13 cellular contexts compared by ENCODE assay signal in genomic region chr9:137192448-137192780, GRCh38.
"Had no signal": no experiment of that assay in that cellular context is flagged by ENCODE, and none has a peak within 500 bp of the region (broad histone marks: within the 10 kb centered on the region; RNA-seq: fewer than 3 reads in every experiment).

No MANE protein-coding gene starts in this region.

- H3K27ac ChIP-seq: brain microvascular endothelial cell, suprapubic skin had no signal

- DNase-seq: activated CD4-positive, alpha-beta T cell treated with anti-CD3 and anti-CD28 coated beads for 36 hours; activated CD4-positive, alpha-beta T cell treated with anti-CD3 and anti-CD28 coated beads, Interleukin-2, amount 50 U/mL, for 48 hours; activated gamma-delta T cell; activated naive CD8-positive, alpha-beta T cell treated with anti-CD3 and anti-CD28 coated beads, Interleukin-2, amount 10 ng/mL, durations not matched to agents 7 days and 5 days; brain microvascular endothelial cell; cortex of kidney; effector CD4-positive, alpha-beta T cell; left ventricle myocardium superior; right cardiac atrium; stimulated activated naive CD8-positive, alpha-beta T cell treated with anti-CD3 and anti-CD28 coated beads, Interleukin-15, Interleukin-2, amounts not matched to agents 100 U/mL and 50 U/mL, for 24 hours had no signal

- H3K4me3 ChIP-seq: skin epidermis, suprapubic skin, upper lobe of left lung had no signal

- H3K9me3 ChIP-seq: suprapubic skin, upper lobe of left lung had no signal

- H3K27me3 ChIP-seq: brain microvascular endothelial cell, suprapubic skin, upper lobe of left lung had no signal
